Comparison of ENCODE assay signal across 1 cellular context in genomic region chr12:49707127-49707811, GRCh38.
TF ChIP-seq lines count a peak whose summit lies in the region.

Gene FMNL3 (minus strand): TSS chr12:49707405. CDS start chr12:49707180, 225 bp downstream.

TF ChIP-seq in HepG2, 621 proteins besides CTCF, POLR2A, EP300 and RAD21 (continued from another document and continues in another):
- TF ChIP-seq ZBED4 (CRISPR knock-in tag; IDR thresholded peaks at IDR 0.05; ENCODE audit: borderline replicate concordance) (peak; percentile 82), ZFX (CRISPR knock-in tag; IDR thresholded peaks at IDR 0.05; ENCODE audit: low read depth) (peak; percentile 29; the same call in 1 of the 2 replicates), ZNF761 (CRISPR knock-in tag; conservative IDR thresholded peaks at IDR 0.05) (0 out of 2 replicates have a peak, but pooled peaks have one; percentile 52), NFE2 (CRISPR knock-in tag; IDR thresholded peaks at IDR 0.05) (no peak), ZMAT5 (CRISPR knock-in tag; IDR thresholded peaks at IDR 0.05; ENCODE audit: borderline replicate concordance, low read depth) (no peak), ZNF772 (CRISPR knock-in tag; IDR thresholded peaks at IDR 0.05) (peak; percentile 89), ZNF354B (CRISPR knock-in tag; IDR thresholded peaks at IDR 0.05) (0 out of 2 replicates have a peak, but pooled peaks have one; percentile 34), ZNF563 (CRISPR knock-in tag; IDR thresholded peaks at IDR 0.05) (peak; percentile 59; the same call in 1 of the 2 replicates), HNRNPLL (IDR thresholded peaks at IDR 0.05; ENCODE audit: low read depth, low read length, poor library complexity, severe bottlenecking) (peak; percentile 60), ZNF800 (CRISPR knock-in tag; IDR thresholded peaks at IDR 0.05) (peak; percentile 72; the same call in 1 of the 2 replicates), SOX6 (IDR thresholded peaks at IDR 0.05) (no peak), SOX6 (CRISPR knock-in tag; IDR thresholded peaks at IDR 0.05) (no peak), CHD2 (IDR thresholded peaks at IDR 0.05; ENCODE audit: low read depth, low read length) (peak; percentile 45; the same call in 1 of the 2 replicates), HOMEZ (CRISPR knock-in tag; IDR thresholded peaks at IDR 0.05; ENCODE audit: low read depth) (0 out of 2 replicates have a peak, but pooled peaks have one; percentile 19), ZNF614 (CRISPR knock-in tag; IDR thresholded peaks at IDR 0.05; ENCODE audit: borderline replicate concordance) (peak; percentile 30; the same call in 1 of the 2 replicates), ZFP91 (CRISPR knock-in tag; IDR thresholded peaks at IDR 0.05; ENCODE audit: borderline replicate concordance) (peak; percentile 81), DMAP1 (CRISPR knock-in tag; IDR thresholded peaks at IDR 0.05) (no peak), HOXA9 (CRISPR knock-in tag; IDR thresholded peaks at IDR 0.05; ENCODE audit: borderline replicate concordance) (peak; percentile 80; the same call in 1 of the 2 replicates), RXRA (CRISPR knock-in tag; IDR thresholded peaks at IDR 0.05) (peak; percentile 38; the same call in 1 of the 2 replicates), SP5 (CRISPR knock-in tag; IDR thresholded peaks at IDR 0.05; ENCODE audit: borderline replicate concordance, low read depth) (peak; percentile 31; the same call in 1 of the 2 replicates), MIXL1 (CRISPR knock-in tag; IDR thresholded peaks at IDR 0.05) (peak; percentile 82), ZNF362 (CRISPR knock-in tag; IDR thresholded peaks at IDR 0.05; ENCODE audit: borderline replicate concordance) (no peak), CHD4 (IDR thresholded peaks at IDR 0.05; ENCODE audit: borderline replicate concordance, low read length) (no peak), ZXDC (CRISPR knock-in tag; IDR thresholded peaks at IDR 0.05) (no peak), KMT2A (CRISPR knock-in tag; IDR thresholded peaks at IDR 0.05) (0 out of 2 replicates have a peak, but pooled peaks have one; percentile 28), ZNF607 (CRISPR knock-in tag; IDR thresholded peaks at IDR 0.05; ENCODE audit: borderline replicate concordance) (peak; percentile 89), ZNF225 (CRISPR knock-in tag; IDR thresholded peaks at IDR 0.05) (no peak), ZNF251 (CRISPR knock-in tag; IDR thresholded peaks at IDR 0.05) (peak; percentile 71; the same call in 1 of the 2 replicates), ZBTB34 (CRISPR knock-in tag; IDR thresholded peaks at IDR 0.05) (no peak), TCF7L2 (IDR thresholded peaks at IDR 0.05; ENCODE audit: low read depth, low read length) (no peak), TAF1 (CRISPR knock-in tag; IDR thresholded peaks at IDR 0.05) (peak; percentile 37; the same call in 1 of the 2 replicates), TEF (CRISPR knock-in tag; IDR thresholded peaks at IDR 0.05) (peak; percentile 75; the same call in 1 of the 2 replicates), TIGD3 (CRISPR knock-in tag; IDR thresholded peaks at IDR 0.05; ENCODE audit: borderline replicate concordance) (no peak), PAX8 (CRISPR knock-in tag; IDR thresholded peaks at IDR 0.05; ENCODE audit: borderline replicate concordance) (0 out of 2 replicates have a peak, but pooled peaks have one; percentile 51), NCOA5 (CRISPR knock-in tag; IDR thresholded peaks at IDR 0.05) (no peak), ZNF572 (CRISPR knock-in tag; IDR thresholded peaks at IDR 0.05) (no peak), ZNF75D (CRISPR knock-in tag; IDR thresholded peaks at IDR 0.05; ENCODE audit: borderline replicate concordance) (0 out of 2 replicates have a peak, but pooled peaks have one; percentile 43), MIER3 (CRISPR knock-in tag; IDR thresholded peaks at IDR 0.05; ENCODE audit: borderline replicate concordance) (peak; percentile 53; the same call in 1 of the 2 replicates), ETV5 (CRISPR knock-in tag; IDR thresholded peaks at IDR 0.05; ENCODE audit: borderline replicate concordance) (peak; percentile 38; the same call in 1 of the 2 replicates), ZNF724P (CRISPR knock-in tag; IDR thresholded peaks at IDR 0.05; ENCODE audit: borderline replicate concordance) (peak; percentile 63; the same call in 1 of the 2 replicates), ZNF350 (CRISPR knock-in tag; IDR thresholded peaks at IDR 0.05; ENCODE audit: borderline replicate concordance, low read depth) (0 out of 2 replicates have a peak, but pooled peaks have one; percentile 63)
